Comparison of ENCODE assay signal across 8 cellular contexts in genomic region chr1:19596065-19596718, GRCh38.
DNase-seq lines count a peak whose midpoint lies in the region; ATAC-seq and TF ChIP-seq lines count a peak whose summit lies in the region.

No MANE protein-coding gene starts in this region.

- H3K4me3 Mint-ChIP-seq in stimulated activated effector memory CD8-positive, alpha-beta T cell treated with anti-CD3 and anti-CD28 coated beads, Interleukin-12 subunit alpha, Interleukin-12 subunit beta, amount 100 ng/mL, for 72 hours: peak overlapping the region; percentile 99

- no peak for TF ChIP-seq CTCF in GM12865 (IDR thresholded peaks at IDR 0.05; ENCODE audit: insufficient read depth, low read depth, low read length, missing control alignments)

- H3K27ac ChIP-seq in angular gyrus (ENCODE audit: low read depth, low read length): peak overlapping the region; percentile 93
- peak overlapping the region; percentile 65 for H3K27ac ChIP-seq in iPS-20b (ENCODE audit: low read length)

- no peaks in the 10 kb centered on the region; the same call in 1 of the 2 replicates for H3K4me1 ChIP-seq in iPS-20b (ENCODE audit: insufficient read depth, low read length)

- peak overlapping the region; percentile 100 for H3K27ac Mint-ChIP-seq in stimulated activated effector memory CD8-positive, alpha-beta T cell treated with anti-CD3 and anti-CD28 coated beads, Interleukin-12 subunit alpha, Interleukin-12 subunit beta, amount 100 ng/mL, for 72 hours

- DNase-seq in GM12865 (ENCODE audit: low read depth): no peak
- DNase-seq in NCI-H146 treated with DMSO at 0.1 percent for 48 hours (lab: John Stamatoyannopoulos, UW; ENCODE audit: unreplicated experiment): peak; percentile 35
- DNase-seq in stimulated activated effector memory CD8-positive, alpha-beta T cell treated with anti-CD3 and anti-CD28 coated beads, Interleukin-12 subunit alpha, Interleukin-12 subunit beta, amount 100 ng/mL, for 72 hours (ENCODE audit: low spot score in 2 of 2): no peak
- no peak for DNase-seq in putamen (ENCODE audit: low spot score)

- peaks cover 42% of the 10 kb centered on the region for H3K4me1 Mint-ChIP-seq in stimulated activated effector memory CD8-positive, alpha-beta T cell treated with anti-CD3 and anti-CD28 coated beads, Interleukin-12 subunit alpha, Interleukin-12 subunit beta, amount 100 ng/mL, for 72 hours

- H3K9ac ChIP-seq in iPS-20b (ENCODE audit: low read depth, low read length): peak overlapping the region; percentile 97

- H3K4me3 ChIP-seq in GM12865 (ENCODE audit: low read depth, low read length): peak overlapping the region; percentile 65
- H3K4me3 ChIP-seq in iPS-20b (ENCODE audit: low read length): peak overlapping the region; percentile 98

- H3K9me3 ChIP-seq in iPS-20b (ENCODE audit: insufficient read depth, low read depth, low read length): no peaks in the 10 kb centered on the region

- no peaks in the 10 kb centered on the region for H3K27me3 ChIP-seq in iPS-20b (ENCODE audit: insufficient read depth, low read length)

- ATAC-seq in stimulated activated effector memory CD8-positive, alpha-beta T cell treated with anti-CD3 and anti-CD28 coated beads, Interleukin-12 subunit alpha, Interleukin-12 subunit beta, amount 100 ng/mL, for 72 hours: no peak
- ATAC-seq in HG02588 (IDR thresholded peaks at IDR 0.05; ENCODE audit: unreplicated experiment) (no peak), GM21447 (IDR thresholded peaks at IDR 0.05; ENCODE audit: unreplicated experiment) (no peak)

- peaks cover 4% of the 10 kb centered on the region; the same call in 1 of the 2 replicates for H3K36me3 ChIP-seq in iPS-20b (ENCODE audit: insufficient read depth, low read depth, low read length)

- H3K9me3 Mint-ChIP-seq in stimulated activated effector memory CD8-positive, alpha-beta T cell treated with anti-CD3 and anti-CD28 coated beads, Interleukin-12 subunit alpha, Interleukin-12 subunit beta, amount 100 ng/mL, for 72 hours: no peaks in the 10 kb centered on the region

- peaks cover 25% of the 10 kb centered on the region for H3K36me3 Mint-ChIP-seq in stimulated activated effector memory CD8-positive, alpha-beta T cell treated with anti-CD3 and anti-CD28 coated beads, Interleukin-12 subunit alpha, Interleukin-12 subunit beta, amount 100 ng/mL, for 72 hours
